In genomic region chr20:9660236-9660868, GRCh38 we compare ENCODE assay signal across 1 cellular context.
TF ChIP-seq lines count a peak whose summit lies in the region.

No MANE protein-coding gene starts in this region.

TF ChIP-seq in HepG2, 621 proteins besides CTCF, POLR2A, EP300 and RAD21 (continued from another document and continues in another):
- TF ChIP-seq ZBTB37 (CRISPR knock-in tag; IDR thresholded peaks at IDR 0.05) (no peak), NRL (CRISPR knock-in tag; IDR thresholded peaks at IDR 0.05; ENCODE audit: borderline replicate concordance) (no peak), KDM4B (CRISPR knock-in tag; IDR thresholded peaks at IDR 0.05) (peak; percentile 71; the same call in 1 of the 2 replicates), RXRB (CRISPR knock-in tag; IDR thresholded peaks at IDR 0.05; ENCODE audit: borderline replicate concordance) (0 out of 2 replicates have a peak, but pooled peaks have one; percentile 16), ERF (CRISPR knock-in tag; IDR thresholded peaks at IDR 0.05) (0 out of 2 replicates have a peak, but pooled peaks have one; percentile 47), ZNF232 (CRISPR knock-in tag; IDR thresholded peaks at IDR 0.05; ENCODE audit: borderline replicate concordance) (peak; percentile 83; the same call in 1 of the 2 replicates), KLF6 (CRISPR knock-in tag; IDR thresholded peaks at IDR 0.05) (peak; percentile 63; the same call in 1 of the 2 replicates), ZNF619 (CRISPR knock-in tag; IDR thresholded peaks at IDR 0.05) (no peak), PCBP1 (IDR thresholded peaks at IDR 0.05; ENCODE audit: borderline replicate concordance, low read depth, low read length) (no peak), PHF5A (CRISPR knock-in tag; IDR thresholded peaks at IDR 0.05; ENCODE audit: low read depth, unreplicated experiment) (no peak), KDM3A (CRISPR knock-in tag; IDR thresholded peaks at IDR 0.05; ENCODE audit: low read depth) (no peak), ZNF510 (CRISPR knock-in tag; IDR thresholded peaks at IDR 0.05; ENCODE audit: low read depth) (no peak), GPN1 (CRISPR knock-in tag; IDR thresholded peaks at IDR 0.05; ENCODE audit: borderline replicate concordance) (no peak), KMT2A (CRISPR knock-in tag; IDR thresholded peaks at IDR 0.05) (no peak), ZNF557 (CRISPR knock-in tag; IDR thresholded peaks at IDR 0.05) (peak; percentile 77; the same call in 1 of the 2 replicates), CSRNP2 (CRISPR knock-in tag; conservative IDR thresholded peaks at IDR 0.05; ENCODE audit: low read depth) (no peak), MYNN (CRISPR knock-in tag; IDR thresholded peaks at IDR 0.05; ENCODE audit: low read depth) (no peak), MLLT10 (CRISPR knock-in tag; IDR thresholded peaks at IDR 0.05) (no peak), ZNF674 (CRISPR knock-in tag; IDR thresholded peaks at IDR 0.05; ENCODE audit: low read depth) (no peak), ATF2 (CRISPR knock-in tag; IDR thresholded peaks at IDR 0.05) (no peak), REST (IDR thresholded peaks at IDR 0.05; ENCODE audit: borderline replicate concordance in 1 of 2, low read depth in 1 of 2, low read length in 2 of 2) (peak; percentile 75 to 98), HES4 (CRISPR knock-in tag; IDR thresholded peaks at IDR 0.05; ENCODE audit: borderline replicate concordance) (no peak), FOSL1 (CRISPR knock-in tag; IDR thresholded peaks at IDR 0.05; ENCODE audit: borderline replicate concordance) (no peak), ZNF740 (CRISPR knock-in tag; IDR thresholded peaks at IDR 0.05) (no peak), ZNF747 (CRISPR knock-in tag; IDR thresholded peaks at IDR 0.05; ENCODE audit: borderline replicate concordance) (no peak), RFXAP (CRISPR knock-in tag; IDR thresholded peaks at IDR 0.05; ENCODE audit: borderline replicate concordance) (no peak; the same call in 1 of the 2 replicates), ZNF713 (CRISPR knock-in tag; IDR thresholded peaks at IDR 0.05) (no peak), TMF1 (CRISPR knock-in tag; IDR thresholded peaks at IDR 0.05; ENCODE audit: low read depth) (no peak), PATZ1 (CRISPR knock-in tag; IDR thresholded peaks at IDR 0.05) (peak; percentile 35; the same call in 1 of the 2 replicates), ZNF101 (CRISPR knock-in tag; IDR thresholded peaks at IDR 0.05; ENCODE audit: borderline replicate concordance, low read depth) (no peak), ONECUT2 (CRISPR knock-in tag; IDR thresholded peaks at IDR 0.05) (0 out of 2 replicates have a peak, but pooled peaks have one; percentile 30), ZUFSP (CRISPR knock-in tag; IDR thresholded peaks at IDR 0.05; ENCODE audit: borderline replicate concordance) (no peak), E2F1 (CRISPR knock-in tag; IDR thresholded peaks at IDR 0.05) (no peak), ZNF879 (CRISPR knock-in tag; IDR thresholded peaks at IDR 0.05) (no peak), KDM5B (CRISPR knock-in tag; IDR thresholded peaks at IDR 0.05; ENCODE audit: borderline replicate concordance) (no peak), ZNF569 (CRISPR knock-in tag; IDR thresholded peaks at IDR 0.05; ENCODE audit: borderline replicate concordance) (no peak), ZNF335 (CRISPR knock-in tag; IDR thresholded peaks at IDR 0.05) (peak; percentile 68; the same call in 1 of the 2 replicates), NFRKB (IDR thresholded peaks at IDR 0.05) (no peak), SMC3 (IDR thresholded peaks at IDR 0.05; ENCODE audit: low read length) (no peak), FIP1L1 (IDR thresholded peaks at IDR 0.05; ENCODE audit: borderline replicate concordance, insufficient read depth, low read depth, low read length) (no peak), GMEB1 (CRISPR knock-in tag; IDR thresholded peaks at IDR 0.05; ENCODE audit: borderline replicate concordance) (no peak), MBNL3 (CRISPR knock-in tag; conservative IDR thresholded peaks at IDR 0.05) (no peak), SP5 (CRISPR knock-in tag; IDR thresholded peaks at IDR 0.05; ENCODE audit: borderline replicate concordance, low read depth) (no peak), RARA (CRISPR knock-in tag; IDR thresholded peaks at IDR 0.05) (peak; percentile 45; the same call in 1 of the 2 replicates), GATAD1 (CRISPR knock-in tag; IDR thresholded peaks at IDR 0.05) (no peak), PHB2 (IDR thresholded peaks at IDR 0.05; ENCODE audit: partially characterized antibody) (no peak), KLF15 (CRISPR knock-in tag; IDR thresholded peaks at IDR 0.05; ENCODE audit: borderline replicate concordance) (no peak), ZFP37 (CRISPR knock-in tag; IDR thresholded peaks at IDR 0.05; ENCODE audit: borderline replicate concordance) (0 out of 2 replicates have a peak, but pooled peaks have one; percentile 63), PBX2 (CRISPR knock-in tag; IDR thresholded peaks at IDR 0.05) (no peak), EHMT2 (IDR thresholded peaks at IDR 0.05; ENCODE audit: borderline replicate concordance, low read depth, low read length) (peak; percentile 99), RFX3 (CRISPR knock-in tag; IDR thresholded peaks at IDR 0.05) (no peak), ZSCAN30 (CRISPR knock-in tag; IDR thresholded peaks at IDR 0.05) (no peak)
